8 cellular contexts compared by ENCODE assay signal in the genomic region with DNA sequence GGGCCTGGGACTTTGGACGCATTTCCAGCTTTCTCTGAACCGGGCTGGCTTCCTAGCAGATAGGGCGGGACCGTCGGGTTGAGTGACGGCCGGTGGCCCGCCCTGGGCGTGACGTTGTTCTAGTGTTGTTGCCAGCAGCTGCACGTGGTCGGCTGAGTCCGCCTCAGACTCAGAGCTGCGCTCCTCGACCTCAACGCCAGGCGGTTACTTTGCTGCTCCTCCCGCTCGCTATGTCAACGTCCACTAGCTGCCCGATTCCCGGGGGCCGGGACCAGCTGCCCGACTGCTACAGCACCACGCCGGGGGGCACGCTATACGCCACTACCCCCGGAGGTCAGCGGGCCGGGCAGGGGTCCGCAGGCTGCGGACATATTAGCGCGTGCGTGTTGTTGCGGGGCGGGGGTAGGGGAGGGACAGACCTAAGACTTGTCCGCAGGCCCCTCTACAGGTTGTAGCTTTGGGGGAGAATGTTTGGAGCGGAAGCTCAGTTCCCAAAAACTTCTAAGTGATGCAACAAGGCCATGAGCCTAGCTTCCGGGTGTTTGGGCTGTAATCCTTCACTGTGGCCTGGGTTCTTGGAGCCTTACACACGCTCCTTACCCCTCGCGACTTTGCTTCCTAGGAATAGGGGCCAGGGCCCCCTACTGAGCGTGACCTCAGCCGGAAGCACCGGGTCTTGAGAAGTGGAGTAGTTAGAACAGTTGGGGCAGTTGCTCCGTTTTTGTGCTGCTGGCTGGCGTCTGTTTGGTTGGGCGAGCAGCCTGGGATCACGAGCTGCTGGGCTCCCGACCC. TPM values are rescaled to one million over a fixed set of nuclear protein-coding genes. Genes with fewer than 3 reads are reported as not detected.
DNase-seq lines count a peak whose midpoint lies in the region; ATAC-seq lines count a peak whose summit lies in the region.

A gene (plus strand): TSS at position 155 of the 792 bp plus-strand sequence. CDS start 76 bp downstream, at position 231.

- no peak within 1 kb of the TSS for H3K4me3 ChIP-seq in SJSA1

- peaks cover 39% of the 10 kb centered on the region for H3K4me1 Mint-ChIP-seq in activated naive CD4-positive, alpha-beta T cell treated with anti-CD3 and anti-CD28 coated beads, Interleukin-2, amount 50 U/mL, for 24 hours

- H3K9me3 ChIP-seq in SJSA1 (replicated peaks) = no peaks in the 10 kb centered on the region

- in situ Hi-C loops in Caki2 (cut with HindIII; ENCODE audit: low pct_unique_long_range_greater_than_20kb, low sequenced_read_pairs) = no loop called here

- H3K9me3 Mint-ChIP-seq in activated naive CD4-positive, alpha-beta T cell treated with anti-CD3 and anti-CD28 coated beads, Interleukin-2, amount 50 U/mL, for 24 hours = no peaks in the 10 kb centered on the region

- H3K4me1 ChIP-seq in SJSA1 (replicated peaks) = peaks cover 12% of the 10 kb centered on the region

- no peaks in the 10 kb centered on the region for H3K27me3 Mint-ChIP-seq in activated naive CD4-positive, alpha-beta T cell treated with anti-CD3 and anti-CD28 coated beads, Interleukin-2, amount 50 U/mL, for 24 hours

- H3K27ac ChIP-seq in SJSA1 = no peak within 1 kb of the TSS
- peak within 1 kb of the TSS; percentile 82 for H3K27ac ChIP-seq in substantia nigra (ENCODE audit: low read depth, low read length, poor library complexity, severe bottlenecking)

- ATAC-seq in GM21447 (IDR thresholded peaks at IDR 0.05; ENCODE audit: unreplicated experiment) = peak; percentile 98

- peak within 1 kb of the TSS; percentile 91 for H3K27ac Mint-ChIP-seq in activated naive CD4-positive, alpha-beta T cell treated with anti-CD3 and anti-CD28 coated beads, Interleukin-2, amount 50 U/mL, for 24 hours

- DNase-seq in Caki2 (ENCODE audit: low read depth) = peak; percentile 87
- peak; percentile 83 for DNase-seq in HuH-7 (ENCODE audit: low spot score)
- peak; percentile 81 to 97 for DNase-seq in SJSA1 (ENCODE audit: low read depth in 1 of 2, low spot score in 2 of 2)
- DNase-seq in glomerular endothelial cell (ENCODE audit: extremely low read depth, low read depth, low spot score) = peak; percentile 77
- peak; percentile 58 to 98 (median 93) for DNase-seq in nucleus accumbens (lab: John Stamatoyannopoulos, UW)
- DNase-seq in substantia nigra (lab: John Stamatoyannopoulos, UW) = peak; percentile 55 to 99 (median 95)

- H3K36me3 Mint-ChIP-seq in activated naive CD4-positive, alpha-beta T cell treated with anti-CD3 and anti-CD28 coated beads, Interleukin-2, amount 50 U/mL, for 24 hours = peaks cover 13% of the 10 kb centered on the region

- H3K4me3 Mint-ChIP-seq in activated naive CD4-positive, alpha-beta T cell treated with anti-CD3 and anti-CD28 coated beads, Interleukin-2, amount 50 U/mL, for 24 hours = peak within 1 kb of the TSS; percentile 90

- no peaks in the 10 kb centered on the region for H3K27me3 ChIP-seq in SJSA1 (replicated peaks)

- H3K36me3 ChIP-seq in SJSA1 = peaks cover 68% of the 10 kb centered on the region

RNA-seq across cellular contexts. Expression of the gene that starts here (rescaled TPM):
- total RNA-seq in Caki2 (2014; rRNA removed; shearing (Covaris generic); ENCODE audit: low replicate concordance) = 1.1 TPM in 1 of 2 replicates, not detected in the other
- total RNA-seq in SJSA1 (2014; rRNA removed; shearing (Covaris generic)) = 1.4 TPM in 1 of 2 replicates, not detected in the other
- 1.3 and 3.0 TPM in 2 replicates for total RNA-seq in glomerular endothelial cell
